In genomic region chr11:117225553-117226170, GRCh38 we compare ENCODE assay signal across 12 cellular contexts. TPM values are rescaled to one million over a fixed set of nuclear protein-coding genes. Genes with fewer than 3 reads are reported as not detected.
A peak's percentile ranks its signal among the peaks of the same experiment; 100 is the strongest.
DNase-seq lines count a peak whose midpoint lies in the region; ATAC-seq and TF ChIP-seq lines count a peak whose summit lies in the region.
"Had no signal": no experiment of that assay in that cellular context is flagged by ENCODE, and none has a peak within 500 bp of the region (broad histone marks: within the 10 kb centered on the region; RNA-seq: fewer than 3 reads in every experiment).

No MANE protein-coding gene starts in this region.

- H3K9me3 Mint-ChIP-seq in activated naive CD4-positive, alpha-beta T cell treated with anti-CD3 and anti-CD28 coated beads, Interleukin-2, amount 10 ng/mL, durations not matched to agents 7 days and 5 days, result no peaks in the 10 kb centered on the region
- no peaks in the 10 kb centered on the region for H3K9me3 Mint-ChIP-seq in activated naive CD4-positive, alpha-beta T cell treated with anti-CD3 and anti-CD28 coated beads for 36 hours
- H3K9me3 Mint-ChIP-seq in stimulated activated memory B cell treated with anti-CD40 and anti-IgM and Interleukin-4, amounts not matched to agents 10 μg/mL and 1 μg/mL and 100 μg/mL, for 72 hours, result no peaks in the 10 kb centered on the region
- H3K9me3 Mint-ChIP-seq in chondrocyte (ENCODE audit: low read depth), result no peaks in the 10 kb centered on the region
- H3K9me3 Mint-ChIP-seq: CD4-positive, CD25-positive, alpha-beta regulatory T cell had no signal

- ATAC-seq in left lobe of liver, result no peak
- no peak for ATAC-seq in stimulated activated memory B cell treated with anti-CD40 and anti-IgM and Interleukin-4, amounts not matched to agents 10 μg/mL and 1 μg/mL and 100 μg/mL, for 72 hours

- H3K4me3 ChIP-seq in adipocyte (ENCODE audit: low read length), result no peak overlapping the region
- no peak overlapping the region for H3K4me3 ChIP-seq in SK-N-SH (ENCODE audit: low read depth in 2 of 2, low read length in 1 of 2)
- H3K4me3 ChIP-seq: GM12878 had no signal

- no peak overlapping the region for H3K4me3 Mint-ChIP-seq in activated naive CD4-positive, alpha-beta T cell treated with anti-CD3 and anti-CD28 coated beads, Interleukin-2, amount 10 ng/mL, durations not matched to agents 7 days and 5 days
- H3K4me3 Mint-ChIP-seq in activated naive CD4-positive, alpha-beta T cell treated with anti-CD3 and anti-CD28 coated beads for 36 hours, result no peak overlapping the region
- H3K4me3 Mint-ChIP-seq in stimulated activated memory B cell treated with anti-CD40 and anti-IgM and Interleukin-4, amounts not matched to agents 10 μg/mL and 1 μg/mL and 100 μg/mL, for 72 hours, result no peak overlapping the region
- H3K4me3 Mint-ChIP-seq in chondrocyte (ENCODE audit: unreplicated experiment), result no peak overlapping the region

- no peak overlapping the region for H3K4me2 ChIP-seq in SK-N-SH

- no peak for TF ChIP-seq RAD21 in SK-N-SH (IDR thresholded peaks at IDR 0.05; ENCODE audit: low read length)

- H3K36me3 ChIP-seq in adipocyte (ENCODE audit: control insufficient read depth, insufficient read depth, low read length, severe bottlenecking) (peaks cover 63% of the 10 kb centered on the region), SK-N-SH (replicated peaks in 1 of 2; ENCODE audit: control insufficient read depth in 1 of 2, insufficient read depth in 2 of 2, low read length in 1 of 2) (peaks cover 25 to 67% of the 10 kb centered on the region in 2 experiments)

- H3K27me3 ChIP-seq in adipocyte (replicated peaks; ENCODE audit: control insufficient read depth, insufficient read depth, low read length) (no peaks in the 10 kb centered on the region), SK-N-SH (ENCODE audit: insufficient read depth) (no peaks in the 10 kb centered on the region)
- H3K27me3 ChIP-seq: BE2C had no signal

- H2AFZ ChIP-seq in SK-N-SH (ENCODE audit: low read depth), result no peak overlapping the region

- intact Hi-C loops in activated naive CD4-positive, alpha-beta T cell treated with anti-CD3 and anti-CD28 coated beads for 36 hours (cut with micrococcal nuclease), result loop anchor here (1.0 to 2.0 kb wide), 3 partner anchors 44 to 493 kb away; no protein-coding TSS in a partner anchor

- no peaks in the 10 kb centered on the region for H3K9me2 ChIP-seq in SK-N-SH

- no peak overlapping the region for H3K27ac ChIP-seq in SK-N-SH (ENCODE audit: low read depth in 2 of 2, low read length in 1 of 2)

- TF ChIP-seq CTCF in SK-N-SH (IDR thresholded peaks at IDR 0.05) (no peak), chondrocyte (IDR thresholded peaks at IDR 0.05) (no peak)

- H3K4me1 ChIP-seq in adipocyte (ENCODE audit: control insufficient read depth, insufficient read depth, low read length) (peaks cover 38% of the 10 kb centered on the region), SK-N-SH (ENCODE audit: control insufficient read depth in 1 of 2, insufficient read depth in 2 of 2, low read depth in 1 of 2, low read length in 1 of 2) (peaks cover 10 to 14% of the 10 kb centered on the region in 2 experiments; a peak in 3 of 4 replicates)
- H3K4me1 ChIP-seq: BE2C had no signal

- peaks cover 85% of the 10 kb centered on the region for H3K36me3 Mint-ChIP-seq in activated naive CD4-positive, alpha-beta T cell treated with anti-CD3 and anti-CD28 coated beads, Interleukin-2, amount 10 ng/mL, durations not matched to agents 7 days and 5 days
- peaks cover 59% of the 10 kb centered on the region for H3K36me3 Mint-ChIP-seq in activated naive CD4-positive, alpha-beta T cell treated with anti-CD3 and anti-CD28 coated beads for 36 hours (ENCODE audit: low read depth)
- peaks cover 83% of the 10 kb centered on the region for H3K36me3 Mint-ChIP-seq in stimulated activated memory B cell treated with anti-CD40 and anti-IgM and Interleukin-4, amounts not matched to agents 10 μg/mL and 1 μg/mL and 100 μg/mL, for 72 hours
- H3K36me3 Mint-ChIP-seq in chondrocyte (ENCODE audit: low read depth), result peaks cover 12% of the 10 kb centered on the region

- no peak for TF ChIP-seq EP300 in SK-N-SH (IDR thresholded peaks at IDR 0.05; ENCODE audit: borderline replicate concordance in 1 of 2, low read depth in 1 of 2, low read length in 1 of 2)

- H3K9ac ChIP-seq in adipocyte (ENCODE audit: low read length) (peak overlapping the region; percentile 7), SK-N-SH (no peak overlapping the region)

- POLR2A ChIA-PET in SK-N-SH (lab: Yijun Ruan, JAX), result no interaction called here

- peaks cover 39% of the 10 kb centered on the region for H3K4me1 Mint-ChIP-seq in activated naive CD4-positive, alpha-beta T cell treated with anti-CD3 and anti-CD28 coated beads, Interleukin-2, amount 10 ng/mL, durations not matched to agents 7 days and 5 days
- peaks cover 31% of the 10 kb centered on the region for H3K4me1 Mint-ChIP-seq in activated naive CD4-positive, alpha-beta T cell treated with anti-CD3 and anti-CD28 coated beads for 36 hours (ENCODE audit: low read depth)
- peaks cover 32% of the 10 kb centered on the region for H3K4me1 Mint-ChIP-seq in stimulated activated memory B cell treated with anti-CD40 and anti-IgM and Interleukin-4, amounts not matched to agents 10 μg/mL and 1 μg/mL and 100 μg/mL, for 72 hours
- H3K4me1 Mint-ChIP-seq in chondrocyte (ENCODE audit: low read depth), result peaks cover 41% of the 10 kb centered on the region

- CTCF ChIA-PET in activated naive CD4-positive, alpha-beta T cell treated with anti-CD3 and anti-CD28 coated beads, Interleukin-2, amount 10 ng/mL, durations not matched to agents 7 days and 5 days (lab: Charles Lee), result interaction anchor here (1.1 to 12.1 kb wide), 5 partner anchors 7 to 491 kb away, joined by 3 to 111 read pairs (median 8); partner anchors contain the start of gene SIDT2
- CTCF ChIA-PET in activated naive CD4-positive, alpha-beta T cell treated with anti-CD3 and anti-CD28 coated beads for 36 hours (lab: Charles Lee), result interaction anchor here (0.6 to 5.6 kb wide), 15 partner anchors 10 to 490 kb away, joined by 3 to 72 read pairs (median 5); partner anchors contain the start of genes APOA1 and SIDT2
- CTCF ChIA-PET in SK-N-SH (lab: Yijun Ruan, JAX), result interaction anchor here (0.6 to 5.4 kb wide), 24 partner anchors 7 to 439 kb away, joined by 3 to 54 read pairs (median 5); partner anchors contain the start of genes APOA5 and SIDT2

- WGBS in SK-N-SH (ENCODE audit: low lambda C conversion rate), result 88% methylated on average over 7 of the region's 9 CpGs

- H3K9me3 ChIP-seq in adipocyte (ENCODE audit: control insufficient read depth, low read length), result no peaks in the 10 kb centered on the region
- no peaks in the 10 kb centered on the region for H3K9me3 ChIP-seq in SK-N-SH
- H3K9me3 ChIP-seq: BE2C had no signal

- H4K20me1 ChIP-seq in SK-N-SH (ENCODE audit: insufficient read depth), result peaks cover 3% of the 10 kb centered on the region; the same call in 1 of the 2 replicates

- H3F3A ChIP-seq in SK-N-SH (replicated peaks; ENCODE audit: insufficient read depth), result peaks cover 13% of the 10 kb centered on the region

- H3K27ac Mint-ChIP-seq in activated naive CD4-positive, alpha-beta T cell treated with anti-CD3 and anti-CD28 coated beads, Interleukin-2, amount 10 ng/mL, durations not matched to agents 7 days and 5 days, result peak overlapping the region; percentile 42
- H3K27ac Mint-ChIP-seq in activated naive CD4-positive, alpha-beta T cell treated with anti-CD3 and anti-CD28 coated beads for 36 hours, result no peak overlapping the region
- H3K27ac Mint-ChIP-seq in stimulated activated memory B cell treated with anti-CD40 and anti-IgM and Interleukin-4, amounts not matched to agents 10 μg/mL and 1 μg/mL and 100 μg/mL, for 72 hours, result peak overlapping the region; percentile 43
- no peak overlapping the region for H3K27ac Mint-ChIP-seq in chondrocyte (ENCODE audit: unreplicated experiment)

- no peak for DNase-seq in activated naive CD4-positive, alpha-beta T cell treated with anti-CD3 and anti-CD28 coated beads, Interleukin-2, amount 10 ng/mL, durations not matched to agents 7 days and 5 days
- DNase-seq in activated naive CD4-positive, alpha-beta T cell treated with anti-CD3 and anti-CD28 coated beads for 36 hours, result no peak
- no peak for DNase-seq in adipocyte (ENCODE audit: low read depth)
- DNase-seq in left lobe of liver (ENCODE audit: low spot score), result peak; percentile 42
- DNase-seq in SK-N-SH, result no peak
- DNase-seq in chondrocyte (ENCODE audit: low spot score), result no peak
- DNase-seq in effector CD8-positive, alpha-beta T cell (lab: John Stamatoyannopoulos, UW), result no peak
- DNase-seq: GOT3 had no signal

- H3K79me2 ChIP-seq in SK-N-SH (ENCODE audit: insufficient read depth), result peaks cover 16% of the 10 kb centered on the region

- H3K27me3 Mint-ChIP-seq in activated naive CD4-positive, alpha-beta T cell treated with anti-CD3 and anti-CD28 coated beads, Interleukin-2, amount 10 ng/mL, durations not matched to agents 7 days and 5 days, result no peaks in the 10 kb centered on the region
- H3K27me3 Mint-ChIP-seq in activated naive CD4-positive, alpha-beta T cell treated with anti-CD3 and anti-CD28 coated beads for 36 hours (ENCODE audit: low read depth), result no peaks in the 10 kb centered on the region
- no peaks in the 10 kb centered on the region for H3K27me3 Mint-ChIP-seq in stimulated activated memory B cell treated with anti-CD40 and anti-IgM and Interleukin-4, amounts not matched to agents 10 μg/mL and 1 μg/mL and 100 μg/mL, for 72 hours
- H3K27me3 Mint-ChIP-seq in chondrocyte (ENCODE audit: low read depth), result no peaks in the 10 kb centered on the region
- H3K27me3 Mint-ChIP-seq: CD4-positive, CD25-positive, alpha-beta regulatory T cell had no signal

RNA-seq across cellular contexts. Expression of gene PCSK7, which starts 6.2 kb away (rescaled TPM):
- total RNA-seq in activated naive CD4-positive, alpha-beta T cell treated with anti-CD3 and anti-CD28 coated beads for 36 hours, result 10 to 100 TPM; 97.6 to 97.9 TPM
- total RNA-seq in left lobe of liver (26.5 TPM), chondrocyte (42.8 to 71.0 TPM (median 43.0 TPM) in 3 replicates)
- 49.7 and 52.1 TPM in 2 replicates for polyA plus RNA-seq in SK-N-SH (2012; rRNA removed)
- polyA plus RNA-seq in SK-N-SH (2012; cell fraction: cytosol; rRNA removed), result 22.8 and 36.1 TPM in 2 replicates
- polyA plus RNA-seq in SK-N-SH (2012; cell fraction: nucleus; rRNA removed), result 133 and 171 TPM in 2 replicates

RNA-seq across cellular contexts. Expression of gene RNF214, which starts 6.8 kb away (rescaled TPM):
- total RNA-seq in activated naive CD4-positive, alpha-beta T cell treated with anti-CD3 and anti-CD28 coated beads for 36 hours, result 10 to 100 TPM; 14.0 to 14.4 TPM
- total RNA-seq in left lobe of liver (10.7 TPM), chondrocyte (21.8 to 26.1 TPM (median 24.7 TPM) in 3 replicates)
- polyA plus RNA-seq in SK-N-SH (2012; rRNA removed), result 11.9 and 15.4 TPM in 2 replicates
- polyA plus RNA-seq in SK-N-SH (2012; cell fraction: cytosol; rRNA removed), result 10.4 and 11.4 TPM in 2 replicates
- 25.9 and 36.4 TPM in 2 replicates for polyA plus RNA-seq in SK-N-SH (2012; cell fraction: nucleus; rRNA removed)

RNA-seq across cellular contexts. Expression of gene TAGLN, which starts 26.5 kb away (rescaled TPM):
- 1 to 10 TPM; 2.1 to 2.2 TPM for total RNA-seq in activated naive CD4-positive, alpha-beta T cell treated with anti-CD3 and anti-CD28 coated beads for 36 hours
- 67.3 TPM for total RNA-seq in left lobe of liver
- polyA plus RNA-seq in SK-N-SH (2012; rRNA removed), result 519 and 811 TPM in 2 replicates
- 447 and 526 TPM in 2 replicates for polyA plus RNA-seq in SK-N-SH (2012; cell fraction: cytosol; rRNA removed)
- polyA plus RNA-seq in SK-N-SH (2012; cell fraction: nucleus; rRNA removed), result 571 and 676 TPM in 2 replicates
- 854 to 4,666 TPM (median 4,556 TPM) in 3 replicates for total RNA-seq in chondrocyte

RNA-seq across cellular contexts. Expression of gene SIDT2, which starts 47.1 kb away (rescaled TPM):
- 10 to 100 TPM; 23.9 to 25.6 TPM for total RNA-seq in activated naive CD4-positive, alpha-beta T cell treated with anti-CD3 and anti-CD28 coated beads for 36 hours
- 56.6 TPM for total RNA-seq in left lobe of liver
- 17.3 and 17.5 TPM in 2 replicates for polyA plus RNA-seq in SK-N-SH (2012; rRNA removed)
- polyA plus RNA-seq in SK-N-SH (2012; cell fraction: cytosol; rRNA removed), result 8.0 and 12.6 TPM in 2 replicates
- 39.5 and 52.3 TPM in 2 replicates for polyA plus RNA-seq in SK-N-SH (2012; cell fraction: nucleus; rRNA removed)
- total RNA-seq in chondrocyte, result 32.4 to 42.5 TPM (median 38.8 TPM) in 3 replicates

Comparison
In these comparisons a context has a peak if more than half of its experiments do, and no peak if none do; other contexts are left out.
1. H3K27ac Mint-ChIP-seq: peak in activated naive CD4-positive, alpha-beta T cell treated with anti-CD3 and anti-CD28 coated beads, Interleukin-2, amount 10 ng/mL, durations not matched to agents 7 days and 5 days (single experiment) and stimulated activated memory B cell treated with anti-CD40 and anti-IgM and Interleukin-4, amounts not matched to agents 10 μg/mL and 1 μg/mL and 100 μg/mL, for 72 hours (single experiment); none in activated naive CD4-positive, alpha-beta T cell treated with anti-CD3 and anti-CD28 coated beads for 36 hours (single experiment) and chondrocyte (single experiment).
2. RNA of gene TAGLN, which starts 26.5 kb away (total RNA-seq): 854 to 4,666 TPM in chondrocyte; 67.3 TPM in left lobe of liver (single experiment) and 2.1 to 2.2 TPM in activated naive CD4-positive, alpha-beta T cell treated with anti-CD3 and anti-CD28 coated beads for 36 hours; every median in the first group is over 10 times any median in the second.